ENCODE assay signal across 18 cellular contexts in genomic region chr10:69738071-69738470, GRCh38.
"Had no signal": no experiment of that assay in that cellular context is flagged by ENCODE, and none has a peak within 500 bp of the region (broad histone marks: within the 10 kb centered on the region; RNA-seq: fewer than 3 reads in every experiment).

No MANE protein-coding gene starts in this region.

- H3K36me3 ChIP-seq: breast epithelium, spleen had no signal

- H3K27me3 ChIP-seq: breast epithelium, hepatocyte had no signal

- H3K4me3 ChIP-seq: breast epithelium, hepatocyte, mucosa of descending colon, spleen had no signal

- H2AFZ ChIP-seq: hepatocyte had no signal

- H3K27ac ChIP-seq: breast epithelium, hepatocyte, spleen had no signal

- H3K4me2 ChIP-seq: hepatocyte had no signal

- DNase-seq: activated CD4-positive, alpha-beta T cell treated with anti-CD3 and anti-CD28 coated beads for 1 hour; activated CD4-positive, alpha-beta T cell treated with anti-CD3 and anti-CD28 coated beads, Interleukin-2, amount 50 U/mL, for 1 hour; activated naive CD4-positive, alpha-beta T cell treated with Interleukin-2 at 50 U/mL for 16 hours; activated naive CD8-positive, alpha-beta T cell treated with anti-CD3 and anti-CD28 coated beads for 36 hours; activated T-cell treated with anti-CD3 and anti-CD28 coated beads, Interleukin-2, amount 50 U/mL, for 1 hour; effector CD4-positive, alpha-beta T cell; immature natural killer cell; mesendoderm; mucosa of descending colon; naive B cell; occipital lobe; retina; spleen; stimulated activated CD4-positive, alpha-beta T cell treated with anti-CD3 and anti-CD28 coated beads, Interleukin-4, amount 100 ng/mL, for 1 hour; stimulated activated naive CD4-positive, alpha-beta T cell treated with Interleukin-2 at 50 U/mL for 16 hours; T-helper 9 cell had no signal

- H3K79me2 ChIP-seq: hepatocyte had no signal

- ATAC-seq: mucosa of descending colon had no signal

- H3K4me1 ChIP-seq: breast epithelium had no signal

- H3K9me3 ChIP-seq: breast epithelium, mucosa of descending colon, spleen had no signal
